Comparison of ENCODE assay signal across 25 cellular contexts in the genomic region with DNA sequence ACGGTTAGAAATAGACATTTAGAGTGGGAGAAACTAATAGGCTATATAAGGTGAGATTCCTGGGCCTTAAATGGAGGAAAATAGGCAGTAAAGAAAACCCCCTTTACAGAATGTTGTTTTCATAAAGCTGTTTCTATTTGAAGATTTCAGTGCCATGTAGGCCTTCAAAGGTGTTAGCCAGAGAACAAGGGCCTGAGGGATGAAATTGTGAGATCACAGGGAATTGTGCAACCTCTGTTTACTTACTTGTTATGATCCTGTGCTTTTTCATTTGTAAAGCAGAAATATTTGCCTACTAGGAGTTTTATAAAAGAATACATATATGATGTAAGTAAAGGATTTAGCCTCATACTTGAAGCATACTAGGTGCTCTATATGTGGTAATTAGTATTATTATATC.
"Had no signal": no experiment of that assay in that cellular context is flagged by ENCODE, and none has a peak within 500 bp of the region (broad histone marks: within the 10 kb centered on the region; RNA-seq: fewer than 3 reads in every experiment).

No MANE protein-coding gene starts in this region.

- DNase-seq: dermis blood vessel endothelial cell; dorsolateral prefrontal cortex; effector CD4-positive, alpha-beta T cell; effector memory CD8-positive, alpha-beta T cell; endodermal cell; foreskin keratinocyte; heart left ventricle; hypothalamus; immature natural killer cell; left cardiac atrium; left lung; left ventricle myocardium superior; lower lobe of right lung; mesenchymal stem cell; mucosa of descending colon; naive B cell had no signal

- H3K4me1 Mint-ChIP-seq: endodermal cell, immature natural killer cell, mesothelial cell of epicardium, naive B cell had no signal

- H3K36me3 ChIP-seq: esophagus muscularis mucosa, gastroesophageal sphincter, heart left ventricle, left lung, lower lobe of right lung had no signal

- H3K27ac Mint-ChIP-seq: effector memory CD8-positive, alpha-beta T cell; endodermal cell; immature natural killer cell; mesothelial cell of epicardium; naive B cell had no signal

- H3K27me3 Mint-ChIP-seq: effector memory CD8-positive, alpha-beta T cell; naive B cell had no signal

- H3K9me3 Mint-ChIP-seq: effector memory CD8-positive, alpha-beta T cell had no signal

- H3K9me3 ChIP-seq: esophagus muscularis mucosa, gastroesophageal sphincter, heart left ventricle, left lung, lower lobe of right lung, mucosa of descending colon had no signal

- H3K27me3 ChIP-seq: esophagus muscularis mucosa, foreskin keratinocyte, gastroesophageal sphincter, hepatocyte, left lung had no signal

- FAIRE-seq: colon, endometrium, frontal cortex, keratinocyte had no signal

- H3K4me3 Mint-ChIP-seq: effector memory CD8-positive, alpha-beta T cell; endodermal cell; immature natural killer cell; mesothelial cell of epicardium had no signal

- H3K4me1 ChIP-seq: esophagus muscularis mucosa, foreskin keratinocyte, gastroesophageal sphincter, heart left ventricle, left lung, lower lobe of right lung had no signal

- H3K36me3 Mint-ChIP-seq: immature natural killer cell, mesothelial cell of epicardium, naive B cell had no signal

- H3K4me3 ChIP-seq: coronary artery, dorsolateral prefrontal cortex, esophagus muscularis mucosa, gastroesophageal sphincter, heart left ventricle, hepatocyte, left lung, lower lobe of right lung, mucosa of descending colon had no signal

- H3K27ac ChIP-seq: coronary artery, dorsolateral prefrontal cortex, esophagus muscularis mucosa, foreskin keratinocyte, gastroesophageal sphincter, heart left ventricle, hepatocyte, left lung, lower lobe of right lung had no signal
